In the genomic region with DNA sequence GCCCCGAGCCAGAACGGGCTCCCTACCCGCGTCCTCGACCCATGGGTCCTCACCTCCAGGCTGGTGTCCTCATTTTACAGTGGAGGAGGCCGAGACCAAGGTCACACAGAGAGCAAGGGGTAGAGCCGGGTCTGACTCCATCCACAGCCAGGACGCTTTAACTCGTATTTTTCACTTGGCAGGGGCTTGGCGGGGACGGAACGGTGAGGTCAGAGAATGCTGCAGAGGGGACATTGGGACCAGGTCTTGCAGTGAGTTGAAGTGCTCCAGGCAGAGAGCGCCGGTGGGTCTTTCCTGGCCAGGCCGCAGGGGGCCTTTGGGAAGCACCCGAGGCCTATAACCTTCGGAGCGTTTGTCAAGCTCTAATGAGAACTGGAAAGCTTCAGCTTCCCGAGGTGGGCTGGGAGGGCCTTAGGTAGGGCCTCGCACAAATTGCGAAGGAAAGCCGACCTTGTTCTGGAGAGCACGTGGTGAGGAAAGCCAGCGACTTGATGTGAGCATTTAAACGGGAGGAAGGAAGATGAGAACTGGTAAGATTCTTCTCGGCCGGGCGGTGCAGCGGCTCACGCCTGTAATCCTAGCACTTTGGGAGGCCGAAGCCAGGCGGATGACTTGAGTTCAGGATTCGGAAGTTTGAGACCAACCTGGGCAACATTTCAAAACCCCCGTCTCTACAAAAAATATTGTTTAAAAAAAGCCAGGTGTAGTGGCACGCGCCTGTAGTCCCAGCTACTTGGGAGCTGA, we compare ENCODE assay signal across 8 cellular contexts. TPM values are rescaled to one million over a fixed set of nuclear protein-coding genes. Genes with fewer than 3 reads are reported as not detected.
DNase-seq lines count a peak whose midpoint lies in the region; ATAC-seq and TF ChIP-seq lines count a peak whose summit lies in the region.

No MANE protein-coding gene starts in this region.

- peak overlapping the region; percentile 97 for H2AFZ ChIP-seq in osteoblast (ENCODE audit: low read length)

- peak overlapping the region; percentile 98 for H3K4me2 ChIP-seq in osteoblast (ENCODE audit: insufficient read depth, low read length)

- TF ChIP-seq CTCF in GM12864 (IDR thresholded peaks at IDR 0.05; ENCODE audit: low read depth, low read length, missing control alignments) (no peak), osteoblast (IDR thresholded peaks at IDR 0.05; ENCODE audit: extremely low read depth, low read depth, low read length) (no peak), GM13977 (IDR thresholded peaks at IDR 0.05; ENCODE audit: extremely low read depth, insufficient read depth, missing control alignments) (no peak)

- DNase-seq in GM12864 (ENCODE audit: low read depth), result no peak
- DNase-seq in SHP77 treated with DMSO at 0.1 percent for 48 hours (lab: John Stamatoyannopoulos, UW), result peak; percentile 34
- peak; percentile 87 for DNase-seq in osteoblast (ENCODE audit: insufficient read length, low spot score, missing footprints)
- no peak for DNase-seq in DMS153 (lab: John Stamatoyannopoulos, UW)
- DNase-seq in NCI-H2029 (lab: John Stamatoyannopoulos, UW), result no peak
- DNase-seq in GM13977 (ENCODE audit: low spot score), result no peak
- DNase-seq in NCI-H2107 treated with DMSO at 0.1 percent for 48 hours (lab: John Stamatoyannopoulos, UW; ENCODE audit: unreplicated experiment), result no peak

- no peaks in the 10 kb centered on the region for H3K36me3 ChIP-seq in osteoblast (ENCODE audit: insufficient read depth, low read length)

- peak overlapping the region; percentile 92 for H3K4me3 ChIP-seq in GM12864 (ENCODE audit: low read depth, low read length)
- H3K4me3 ChIP-seq in osteoblast (ENCODE audit: insufficient read depth, low read length), result peak overlapping the region; percentile 87

- no peaks in the 10 kb centered on the region for H3K9me3 ChIP-seq in osteoblast (ENCODE audit: low read depth, low read length)

- in situ Hi-C loops in GM13977 (cut with MboI; ENCODE audit: low pct_unique_long_range_greater_than_20kb, low sequenced_read_pairs, unreplicated experiment), result no loop called here

- H3K79me2 ChIP-seq in osteoblast (ENCODE audit: insufficient read depth, low read length), result peaks cover 41% of the 10 kb centered on the region

- peaks cover 32% of the 10 kb centered on the region for H4K20me1 ChIP-seq in osteoblast (ENCODE audit: insufficient read depth, low read length)

- ATAC-seq in esophagus mucosa, result peak; percentile 0

- no peak overlapping the region for H3K27ac ChIP-seq in osteoblast (ENCODE audit: low read depth, low read length)

- peaks cover 40% of the 10 kb centered on the region for H3K4me1 ChIP-seq in osteoblast (ENCODE audit: insufficient read depth, low read length)

- no peaks in the 10 kb centered on the region for H3K27me3 ChIP-seq in osteoblast (ENCODE audit: insufficient read depth, low read length)

RNA-seq across cellular contexts. Expression of a gene that starts 0.9 kb away (rescaled TPM):
- total RNA-seq in esophagus mucosa, result 99.0 TPM
- total RNA-seq in osteoblast, result 36.2 and 41.6 TPM in 2 replicates

RNA-seq across cellular contexts. Expression of a gene that starts 37.0 kb away (rescaled TPM):
- total RNA-seq in esophagus mucosa (0.68 TPM), osteoblast (not detected in 2 replicates)

Comparison
In these comparisons a context has a peak if more than half of its experiments do, and no peak if none do; other contexts are left out.
1. DNase-seq: peak in SHP77 treated with DMSO at 0.1 percent for 48 hours (single experiment) and osteoblast (single experiment); none in GM12864 (single experiment), DMS153 (single experiment), NCI-H2029 (single experiment), GM13977 (single experiment) and NCI-H2107 treated with DMSO at 0.1 percent for 48 hours (single experiment).